In the genomic region with DNA sequence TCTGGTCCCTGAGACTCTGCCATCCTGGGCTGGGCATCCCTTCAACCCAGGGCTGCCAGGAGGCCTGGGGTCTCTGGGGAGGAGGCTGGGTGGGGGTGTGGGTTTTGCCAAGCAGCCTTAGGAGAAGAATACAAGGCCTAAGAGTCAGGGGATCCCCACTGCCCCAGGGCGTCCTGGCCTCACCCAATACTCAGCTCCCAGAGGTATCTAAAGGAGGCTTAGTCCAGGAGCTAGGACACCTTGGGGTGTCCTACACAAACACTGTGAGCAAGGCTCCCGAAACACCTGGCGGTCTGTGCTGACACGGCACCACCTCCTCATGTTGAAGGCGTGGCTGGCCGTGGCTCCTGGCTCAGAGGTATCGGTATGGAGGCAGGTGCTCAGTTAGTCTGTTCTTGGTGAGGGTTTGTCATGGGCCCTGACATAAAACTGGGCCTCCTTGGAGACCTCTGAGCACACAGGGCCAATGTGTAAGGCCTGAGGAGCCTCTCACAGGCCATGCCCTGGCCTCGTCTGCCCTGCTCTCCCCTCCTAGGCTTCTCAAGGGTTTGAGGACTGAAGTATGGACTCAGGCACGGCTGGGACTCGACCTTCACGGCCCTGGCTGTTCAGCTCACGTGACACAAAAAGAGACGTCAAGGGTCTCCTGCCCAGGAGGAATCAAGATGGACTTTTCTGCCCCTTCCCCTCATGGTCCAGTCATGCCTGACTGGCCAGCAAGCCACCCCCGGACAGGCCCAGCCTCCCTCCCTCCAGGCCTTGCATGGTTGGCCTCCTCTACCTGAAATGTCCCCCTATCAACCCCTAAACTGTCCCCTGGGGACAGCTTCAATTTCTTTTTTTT, we compare ENCODE assay signal across 18 cellular contexts.
DNase-seq lines count a peak whose midpoint lies in the region; ATAC-seq, FAIRE-seq and TF ChIP-seq lines count a peak whose summit lies in the region.
"Had no signal": no experiment of that assay in that cellular context is flagged by ENCODE, and none has a peak within 500 bp of the region (broad histone marks: within the 10 kb centered on the region; RNA-seq: fewer than 3 reads in every experiment).

No MANE protein-coding gene starts in this region.

- H3K23ac ChIP-seq in H9 (ENCODE audit: insufficient read length, low read depth, low read length) = no peak overlapping the region

- H3K4me1 Mint-ChIP-seq in H9 = peaks cover 27 to 38% of the 10 kb centered on the region in 2 experiments
- no peaks in the 10 kb centered on the region for H3K4me1 Mint-ChIP-seq in stimulated activated memory B cell treated with anti-CD40 and anti-IgM and Interleukin-4, amounts not matched to agents 10 μg/mL and 1 μg/mL and 100 μg/mL, for 72 hours
- H3K4me1 Mint-ChIP-seq: CD4-positive, CD25-positive, alpha-beta regulatory T cell had no signal

- no peaks in the 10 kb centered on the region for H3K79me1 ChIP-seq in H9 (ENCODE audit: insufficient read depth, low read depth, low read length, poor library complexity, severe bottlenecking)

- peaks cover 11% of the 10 kb centered on the region; the same call in 1 of the 2 replicates for H3K4me1 ChIP-seq in H9 (ENCODE audit: insufficient read depth, low read length)
- H3K4me1 ChIP-seq in MM.1S (ENCODE audit: low read length) = peaks cover 20% of the 10 kb centered on the region; the same call in 1 of the 2 replicates
- H3K4me1 ChIP-seq in kidney (ENCODE audit: control insufficient read depth in 1 of 2, insufficient read depth in 1 of 2, low read depth in 1 of 2, low read length in 2 of 2) = peaks cover 0 to 2% of the 10 kb centered on the region in 2 donors
- peaks cover 0 to 4% (median 0%) of the 10 kb centered on the region in 4 donors for H3K4me1 ChIP-seq in stomach
- no peaks in the 10 kb centered on the region for H3K4me1 ChIP-seq in osteoblast (ENCODE audit: insufficient read depth, low read length)
- H3K4me1 ChIP-seq: HAP-1, SJCRH30 had no signal

- H3K4me3 Mint-ChIP-seq in H9 = no peak overlapping the region
- H3K4me3 Mint-ChIP-seq in stimulated activated memory B cell treated with anti-CD40 and anti-IgM and Interleukin-4, amounts not matched to agents 10 μg/mL and 1 μg/mL and 100 μg/mL, for 72 hours = no peak overlapping the region
- H3K4me3 Mint-ChIP-seq: CD4-positive, CD25-positive, alpha-beta regulatory T cell had no signal

- H3K27me3 ChIP-seq in H9 (ENCODE audit: insufficient read depth, low read length) (no peaks in the 10 kb centered on the region), MM.1S (replicated peaks; ENCODE audit: insufficient read depth, low read length) (no peaks in the 10 kb centered on the region), stomach (peaks cover 0 to 9% (median 0%) of the 10 kb centered on the region in 3 donors), osteoblast (ENCODE audit: insufficient read depth, low read length) (no peaks in the 10 kb centered on the region)
- H3K27me3 ChIP-seq: Peyer's patch, SJCRH30 had no signal

- DNase-seq in H9 = no peak
- DNase-seq in MM.1S = peak; percentile 60
- DNase-seq in kidney = peak; percentile 66
- DNase-seq in stomach = no peak
- DNase-seq in putamen (ENCODE audit: low spot score) = no peak
- DNase-seq in osteoblast (ENCODE audit: insufficient read length, low spot score, missing footprints) = no peak
- DNase-seq: CD4-positive, CD25-positive, alpha-beta regulatory T cell; EL; NCI-H1694 treated with DMSO at 0.1 percent for 48 hours; NCI-H2081 treated with DMSO at 0.1 percent for 48 hours; NCI-H2171 treated with DMSO at 0.1 percent for 48 hours; NCI-H524 treated with DMSO at 0.1 percent for 48 hours; NCI-H82; SJCRH30 had no signal

- H2AK5ac ChIP-seq in H9 (ENCODE audit: insufficient read length, low read length) = no peak overlapping the region

- H3K27ac Mint-ChIP-seq in H9 = no peak overlapping the region
- H3K27ac Mint-ChIP-seq in stimulated activated memory B cell treated with anti-CD40 and anti-IgM and Interleukin-4, amounts not matched to agents 10 μg/mL and 1 μg/mL and 100 μg/mL, for 72 hours = no peak overlapping the region
- H3K27ac Mint-ChIP-seq: CD4-positive, CD25-positive, alpha-beta regulatory T cell had no signal

- H3K9me3 Mint-ChIP-seq in H9 = no peaks in the 10 kb centered on the region
- H3K9me3 Mint-ChIP-seq in stimulated activated memory B cell treated with anti-CD40 and anti-IgM and Interleukin-4, amounts not matched to agents 10 μg/mL and 1 μg/mL and 100 μg/mL, for 72 hours = no peaks in the 10 kb centered on the region

- no peak overlapping the region for H4K8ac ChIP-seq in H9 (replicated peaks; ENCODE audit: insufficient read length, low read depth, low read length)

- H2BK5ac ChIP-seq in H9 (ENCODE audit: insufficient read length, low read length) = no peak overlapping the region

- H3K27ac ChIP-seq in H9 (ENCODE audit: insufficient read length, low read depth, low read length) (no peak overlapping the region), MM.1S (ENCODE audit: low read length) (peak overlapping the region; percentile 6; the same call in 1 of the 2 replicates), kidney (ENCODE audit: low read depth in 2 of 2, low read length in 2 of 2) (no peak overlapping the region), stomach (no peak overlapping the region), osteoblast (ENCODE audit: low read depth, low read length) (no peak overlapping the region)
- H3K27ac ChIP-seq: Peyer's patch, SJCRH30 had no signal

- H3K14ac ChIP-seq in H9 (ENCODE audit: insufficient read depth, low read length) = 0 out of 2 replicates have a peak overlapping the region, but pooled peaks have one; percentile 13

- no peak for FAIRE-seq in kidney (lab: Jason Lieb, UNC)
- FAIRE-seq: HTR-8/SVneo had no signal

- H3K9ac ChIP-seq in H9 (ENCODE audit: extremely low read depth, insufficient read length, low read length) = no peak overlapping the region
- no peak overlapping the region for H3K9ac ChIP-seq in MM.1S (ENCODE audit: low read length)
- no peak overlapping the region for H3K9ac ChIP-seq in kidney (ENCODE audit: low read length in 2 of 2)

- 0 out of 2 replicates have a peak, but pooled peaks cover 4% of the 10 kb centered on the region for H3F3A ChIP-seq in MM.1S (ENCODE audit: insufficient read depth, low read length)

- H3K4me3 ChIP-seq in MM.1S (ENCODE audit: low read length) = no peak overlapping the region
- no peak overlapping the region for H3K4me3 ChIP-seq in kidney (ENCODE audit: low read length in 2 of 2)
- H3K4me3 ChIP-seq in stomach = no peak overlapping the region
- no peak overlapping the region for H3K4me3 ChIP-seq in osteoblast (ENCODE audit: insufficient read depth, low read length)
- H3K4me3 ChIP-seq: HAP-1, Peyer's patch, SJCRH30 had no signal

- H3K4me2 ChIP-seq in H9 (ENCODE audit: insufficient read depth, insufficient read length, low read length) = no peak overlapping the region
- H3K4me2 ChIP-seq in MM.1S (ENCODE audit: low read depth, low read length) = no peak overlapping the region
- H3K4me2 ChIP-seq in osteoblast (ENCODE audit: insufficient read depth, low read length) = no peak overlapping the region

- no peaks in the 10 kb centered on the region for H3K79me2 ChIP-seq in H9 (ENCODE audit: insufficient read depth, low read length)
- no peaks in the 10 kb centered on the region for H3K79me2 ChIP-seq in MM.1S (ENCODE audit: low read length)
- no peaks in the 10 kb centered on the region for H3K79me2 ChIP-seq in osteoblast (ENCODE audit: insufficient read depth, low read length)

- H2AFZ ChIP-seq in H9 (ENCODE audit: low read length) (no peak overlapping the region), MM.1S (ENCODE audit: low read length) (0 out of 2 replicates have a peak overlapping the region, but pooled peaks have one; percentile 16), osteoblast (ENCODE audit: low read length) (no peak overlapping the region)

- TF ChIP-seq POLR2A in stomach (IDR thresholded peaks at IDR 0.05) = no peak

- peak; percentile 15 for ATAC-seq in stimulated activated memory B cell treated with anti-CD40 and anti-IgM and Interleukin-4, amounts not matched to agents 10 μg/mL and 1 μg/mL and 100 μg/mL, for 72 hours

- H3K4ac ChIP-seq in H9 (ENCODE audit: low read depth, low read length) = no peak overlapping the region

- H3K36me3 ChIP-seq in MM.1S (replicated peaks; ENCODE audit: insufficient read depth, low read length) (no peaks in the 10 kb centered on the region), kidney (ENCODE audit: control insufficient read depth in 1 of 2, insufficient read depth in 2 of 2, low read length in 2 of 2) (no peaks in the 10 kb centered on the region), stomach (no peaks in the 10 kb centered on the region), osteoblast (ENCODE audit: insufficient read depth, low read length) (no peaks in the 10 kb centered on the region)
- H3K36me3 ChIP-seq: HAP-1, Peyer's patch, SJCRH30 had no signal

- no peak for TF ChIP-seq EP300 in stomach (IDR thresholded peaks at IDR 0.05)

- H4K91ac ChIP-seq in H9 (ENCODE audit: insufficient read length, low read depth, low read length) = no peak overlapping the region

- H4K5ac ChIP-seq in H9 (ENCODE audit: insufficient read length, low read depth, low read length) = no peak overlapping the region

- no peak overlapping the region for H2BK20ac ChIP-seq in H9 (ENCODE audit: low read depth, low read length, poor library complexity, severe bottlenecking)

- no peak overlapping the region for H3K56ac ChIP-seq in H9 (ENCODE audit: insufficient read length, low read depth, low read length)

- H2BK12ac ChIP-seq in H9 (ENCODE audit: insufficient read length, low read depth, low read length) = no peak overlapping the region

- no peak overlapping the region for H3K18ac ChIP-seq in H9 (ENCODE audit: insufficient read length, low read depth, low read length)

- H3K27me3 Mint-ChIP-seq in H9 (ENCODE audit: low read depth) = peaks cover 1% of the 10 kb centered on the region; the same call in 1 of the 2 replicates
- peaks cover 9% of the 10 kb centered on the region for H3K27me3 Mint-ChIP-seq in stimulated activated memory B cell treated with anti-CD40 and anti-IgM and Interleukin-4, amounts not matched to agents 10 μg/mL and 1 μg/mL and 100 μg/mL, for 72 hours
- H3K27me3 Mint-ChIP-seq: CD4-positive, CD25-positive, alpha-beta regulatory T cell had no signal

- no peaks in the 10 kb centered on the region for H3K36me3 Mint-ChIP-seq in H9 (ENCODE audit: insufficient read depth in 1 of 3, low read depth in 3 of 3)
- no peaks in the 10 kb centered on the region for H3K36me3 Mint-ChIP-seq in stimulated activated memory B cell treated with anti-CD40 and anti-IgM and Interleukin-4, amounts not matched to agents 10 μg/mL and 1 μg/mL and 100 μg/mL, for 72 hours
- H3K36me3 Mint-ChIP-seq: CD4-positive, CD25-positive, alpha-beta regulatory T cell had no signal

- no peaks in the 10 kb centered on the region for H3K23me2 ChIP-seq in H9 (ENCODE audit: insufficient read length, low read depth, low read length, poor library complexity, severe bottlenecking)

- no peak overlapping the region for H3T11ph ChIP-seq in H9 (ENCODE audit: low read length)

- no peak overlapping the region for H2BK15ac ChIP-seq in H9 (ENCODE audit: low read depth, low read length)

- H2BK120ac ChIP-seq in H9 (ENCODE audit: low read depth, low read length, poor library complexity, severe bottlenecking) = no peak overlapping the region

- WGBS in H9 (ENCODE audit: extremely low coverage, insufficient read length, low lambda C conversion rate) = no CpG with 5 or more reads among the region's 14 CpGs
- 87 to 94% (median 92%) methylated on average over 8 to 14 of the region's 14 CpGs for WGBS in stomach, 5 donors

- intact Hi-C loops in kidney (cut with DNase I) (no loop called here), stomach (cut with DNase I; ENCODE audit: low total_unique reads) (no loop called here)

- H4K20me1 ChIP-seq in H9 (ENCODE audit: control insufficient read depth, insufficient read depth, insufficient read length) (no peaks in the 10 kb centered on the region), MM.1S (ENCODE audit: insufficient read depth, low read length) (no peaks in the 10 kb centered on the region), osteoblast (ENCODE audit: insufficient read depth, low read length) (no peaks in the 10 kb centered on the region)

- TF ChIP-seq CTCF in H9 (conservative IDR thresholded peaks at IDR 0.05) (no peak), MM.1S (IDR thresholded peaks at IDR 0.05; ENCODE audit: low read length) (no peak), kidney (IDR thresholded peaks at IDR 0.05; ENCODE audit: borderline replicate concordance, extremely low read depth, insufficient read depth) (no peak), stomach (IDR thresholded peaks at IDR 0.05) (no peak), osteoblast (IDR thresholded peaks at IDR 0.05; ENCODE audit: extremely low read depth, low read depth, low read length) (no peak)

- no peaks in the 10 kb centered on the region for H3K9me2 ChIP-seq in MM.1S (replicated peaks; ENCODE audit: insufficient read depth, low read length)

- H3K9me3 ChIP-seq in H9 (ENCODE audit: control insufficient read depth, low read depth, low read length) = no peaks in the 10 kb centered on the region
- no peaks in the 10 kb centered on the region for H3K9me3 ChIP-seq in MM.1S (replicated peaks; ENCODE audit: insufficient read depth, low read length)
- no peaks in the 10 kb centered on the region for H3K9me3 ChIP-seq in kidney (ENCODE audit: control insufficient read depth in 1 of 2, low read length in 2 of 2)
- H3K9me3 ChIP-seq in stomach = no peaks in the 10 kb centered on the region
- no peaks in the 10 kb centered on the region for H3K9me3 ChIP-seq in osteoblast (ENCODE audit: low read depth, low read length)
- H3K9me3 ChIP-seq: HAP-1, Peyer's patch, SJCRH30 had no signal

Comparison
In these comparisons a context has a peak if more than half of its experiments do, and no peak if none do; other contexts are left out.
1. DNase-seq: peak in MM.1S (single experiment) and kidney (single experiment); none in H9 (single experiment), stomach (single experiment), putamen (single experiment) and osteoblast (single experiment).